ENCODE assay signal across 9 cellular contexts in the genomic region with DNA sequence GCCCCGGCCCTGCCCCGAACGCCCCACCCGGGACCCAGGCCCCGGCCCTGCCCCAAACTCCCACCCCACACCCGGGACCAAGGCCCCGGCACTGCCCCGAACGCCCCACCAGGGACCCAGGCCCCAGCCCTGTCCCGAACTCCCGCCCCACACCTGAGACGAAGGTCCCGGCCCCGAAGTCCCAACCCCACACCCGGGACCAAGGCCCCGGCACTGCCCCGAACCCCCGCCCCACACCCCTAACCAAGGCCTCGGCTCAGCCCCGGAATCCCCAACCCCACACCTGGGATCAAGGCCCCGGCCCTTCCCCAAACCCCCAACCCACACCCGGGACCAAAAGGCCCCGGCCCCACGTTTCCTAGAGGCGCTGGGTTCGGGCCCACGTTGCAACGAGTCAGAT. TPM values are rescaled to one million over a fixed set of nuclear protein-coding genes. Genes with fewer than 3 reads are reported as not detected.
DNase-seq lines count a peak whose midpoint lies in the region; ATAC-seq and TF ChIP-seq lines count a peak whose summit lies in the region.
"Had no signal": no experiment of that assay in that cellular context is flagged by ENCODE, and none has a peak within 500 bp of the region (broad histone marks: within the 10 kb centered on the region; RNA-seq: fewer than 3 reads in every experiment).

No MANE protein-coding gene starts in this region.

- DNase-seq in T-helper 2 cell treated with Interferon-gamma antibody and Interleukin-4, amounts not matched to agents 5 μg/mL and 100 μg/mL, for 36 hours (ENCODE audit: low spot score): no peak
- DNase-seq in glutamatergic neuron (no peak), COLO668 (lab: John Stamatoyannopoulos, UW; ENCODE audit: unreplicated experiment) (no peak), PC-3 (no peak), GM19240 (ENCODE audit: insufficient read length, low spot score) (no peak)
- DNase-seq: NCI-H1105 had no signal

- no TSS peak for BruUV-seq in PC-3 (replicated peaks; lab: Mats Ljungman, UMichigan)

- intact Hi-C loops in PC-3 (cut with micrococcal nuclease): loop anchor here (5.0 kb wide), 1 partner anchor 55 kb away; a partner anchor contains a TSS

- peaks cover 26% of the 10 kb centered on the region for H4K20me1 ChIP-seq in PC-3 (ENCODE audit: low read length)

- H3K4me1 Mint-ChIP-seq in T-helper 2 cell treated with Interferon-gamma antibody and Interleukin-4, amounts not matched to agents 5 μg/mL and 100 μg/mL, for 36 hours (ENCODE audit: low read depth): peaks cover 26% of the 10 kb centered on the region
- peaks cover 11% of the 10 kb centered on the region for H3K4me1 Mint-ChIP-seq in glutamatergic neuron (ENCODE audit: low read depth, unreplicated experiment)

- H3K9ac ChIP-seq in skeletal muscle tissue (ENCODE audit: low read depth in 1 of 3, low read length in 3 of 3) (peak overlapping the region in 2 of 3 donors; percentile 0 to 1), PC-3 (ENCODE audit: low read length) (no peak overlapping the region)

- POLR2A ChIA-PET in PC-3 (lab: Charles Lee; ENCODE audit: unreplicated experiment): no interaction called here

- H3K4me3 ChIP-seq in GM12875 (ENCODE audit: low read depth, low read length): peak overlapping the region; percentile 67
- H3K4me3 ChIP-seq in skeletal muscle tissue (ENCODE audit: low read length in 3 of 3): peak overlapping the region in 1 of 3 donors; percentile 2
- no peak overlapping the region for H3K4me3 ChIP-seq in PC-3 (ENCODE audit: low read length)

- peaks cover 31% of the 10 kb centered on the region for H3K79me2 ChIP-seq in PC-3 (ENCODE audit: low read length)

- no peak for ATAC-seq in PC-3
- ATAC-seq in HG02970 (IDR thresholded peaks at IDR 0.05; ENCODE audit: low FRiP score, unreplicated experiment): no peak

- no peaks in the 10 kb centered on the region for H3K27me3 Mint-ChIP-seq in T-helper 2 cell treated with Interferon-gamma antibody and Interleukin-4, amounts not matched to agents 5 μg/mL and 100 μg/mL, for 36 hours (ENCODE audit: low read depth)
- peaks cover 7% of the 10 kb centered on the region for H3K27me3 Mint-ChIP-seq in glutamatergic neuron (ENCODE audit: unreplicated experiment)

- H3F3A ChIP-seq in PC-3 (ENCODE audit: low read length, unreplicated experiment): no peaks in the 10 kb centered on the region

- H3K4me1 ChIP-seq in skeletal muscle tissue (ENCODE audit: control insufficient read depth in 3 of 3, insufficient read depth in 3 of 3, low read length in 3 of 3) (peaks cover 11 to 19% (median 14%) of the 10 kb centered on the region in 3 donors), PC-3 (ENCODE audit: insufficient read depth, low read length) (peaks cover 8% of the 10 kb centered on the region; the same call in 1 of the 2 replicates)

- H3K4me3 Mint-ChIP-seq in T-helper 2 cell treated with Interferon-gamma antibody and Interleukin-4, amounts not matched to agents 5 μg/mL and 100 μg/mL, for 36 hours: peak overlapping the region; percentile 77
- peak overlapping the region; percentile 83 for H3K4me3 Mint-ChIP-seq in glutamatergic neuron (ENCODE audit: unreplicated experiment)

- H3K9me3 Mint-ChIP-seq in T-helper 2 cell treated with Interferon-gamma antibody and Interleukin-4, amounts not matched to agents 5 μg/mL and 100 μg/mL, for 36 hours: no peaks in the 10 kb centered on the region
- H3K9me3 Mint-ChIP-seq in glutamatergic neuron (ENCODE audit: unreplicated experiment): peaks cover 10% of the 10 kb centered on the region

- H3K4me2 ChIP-seq in PC-3 (ENCODE audit: low read length): no peak overlapping the region

- H3K36me3 ChIP-seq in skeletal muscle tissue (ENCODE audit: control insufficient read depth in 3 of 3, insufficient read depth in 3 of 3, low read length in 3 of 3) (no peaks in the 10 kb centered on the region), PC-3 (ENCODE audit: low read depth, low read length) (no peaks in the 10 kb centered on the region)

- no peaks in the 10 kb centered on the region for H3K27me3 ChIP-seq in skeletal muscle tissue (ENCODE audit: control insufficient read depth in 3 of 3, insufficient read depth in 3 of 3, low read length in 3 of 3)
- no peaks in the 10 kb centered on the region for H3K27me3 ChIP-seq in PC-3 (ENCODE audit: low read length)

- H3K9me2 ChIP-seq in PC-3 (replicated peaks; ENCODE audit: low read length): no peaks in the 10 kb centered on the region

- CTCF ChIA-PET in PC-3 (lab: Charles Lee): no interaction called here

- peak overlapping the region; percentile 86 for H3K27ac Mint-ChIP-seq in T-helper 2 cell treated with Interferon-gamma antibody and Interleukin-4, amounts not matched to agents 5 μg/mL and 100 μg/mL, for 36 hours
- H3K27ac Mint-ChIP-seq in glutamatergic neuron (ENCODE audit: unreplicated experiment): no peak overlapping the region

- H2AFZ ChIP-seq in PC-3 (ENCODE audit: low read length): no peak overlapping the region

- H3K27ac ChIP-seq in skeletal muscle tissue (ENCODE audit: low read depth, low read length) (no peak overlapping the region), PC-3 (ENCODE audit: low read length) (no peak overlapping the region)

- TF ChIP-seq CTCF in GM12875 (IDR thresholded peaks at IDR 0.05; ENCODE audit: borderline replicate concordance, insufficient read depth, low read depth, low read length) (no peak), glutamatergic neuron (IDR thresholded peaks at IDR 0.05; ENCODE audit: partially characterized antibody, unreplicated experiment) (no peak), PC-3 (conservative IDR thresholded peaks at IDR 0.05; ENCODE audit: low read depth, low read length) (no peak)

- peaks cover 17% of the 10 kb centered on the region for H3K36me3 Mint-ChIP-seq in T-helper 2 cell treated with Interferon-gamma antibody and Interleukin-4, amounts not matched to agents 5 μg/mL and 100 μg/mL, for 36 hours (ENCODE audit: low read depth)
- no peaks in the 10 kb centered on the region for H3K36me3 Mint-ChIP-seq in glutamatergic neuron (ENCODE audit: unreplicated experiment)

- H3K9me3 ChIP-seq in skeletal muscle tissue (ENCODE audit: control insufficient read depth in 3 of 3, low read length in 3 of 3): no peaks in the 10 kb centered on the region
- no peaks in the 10 kb centered on the region for H3K9me3 ChIP-seq in PC-3 (ENCODE audit: low read length)

RNA-seq across cellular contexts. Expression of a gene that starts 1.1 kb away (rescaled TPM):
- total RNA-seq in glutamatergic neuron (ENCODE audit: unreplicated experiment) (65.6 TPM), skeletal muscle tissue (30.8 TPM), PC-3 (2014; rRNA removed) (32.7 and 33.9 TPM in 2 replicates)

RNA-seq across cellular contexts. Expression of a gene that starts 55.6 kb away (rescaled TPM):
- total RNA-seq in glutamatergic neuron (ENCODE audit: unreplicated experiment) (45.4 TPM), skeletal muscle tissue (14.1 TPM), PC-3 (2014; rRNA removed) (44.6 and 62.0 TPM in 2 replicates)
